Comparison of ENCODE assay signal across 1 cellular context in the genomic region with DNA sequence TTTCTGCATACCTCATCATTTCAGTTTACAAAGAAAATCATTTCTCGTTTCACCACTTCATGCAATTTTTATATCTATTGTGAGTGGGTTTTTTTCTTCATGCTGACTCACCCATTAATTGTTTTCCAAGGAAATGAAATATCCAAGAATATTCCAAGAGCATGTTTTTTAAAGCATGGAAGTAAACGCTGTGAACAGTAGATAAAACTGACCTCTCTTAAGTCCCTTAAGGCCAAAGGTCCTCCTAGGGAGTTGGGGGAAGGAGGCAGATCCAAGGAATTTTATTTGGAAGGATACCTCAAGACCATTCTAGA.
TF ChIP-seq lines count a peak whose summit lies in the region.

No MANE protein-coding gene starts in this region.

TF ChIP-seq in HepG2, 621 proteins besides CTCF, POLR2A, EP300 and RAD21:
- TF ChIP-seq ZNF337 (CRISPR knock-in tag; IDR thresholded peaks at IDR 0.05; ENCODE audit: borderline replicate concordance, low read depth) (peak; percentile 30; the same call in 1 of the 2 replicates), MAFF (IDR thresholded peaks at IDR 0.05; ENCODE audit: low read depth, low read length) (peak; percentile 65), MAFK (conservative IDR thresholded peaks at IDR 0.05 in 1 of 2, IDR thresholded peaks at IDR 0.05 in 1 of 2; ENCODE audit: low read length in 2 of 2) (peak in 1 of 2 experiments; percentile 63; a peak in 2 of 4 replicates), ZBTB40 (IDR thresholded peaks at IDR 0.05) (no peak), ZBTB40 (CRISPR knock-in tag; IDR thresholded peaks at IDR 0.05) (no peak)
- TF ChIP-seq, protein P1, sequence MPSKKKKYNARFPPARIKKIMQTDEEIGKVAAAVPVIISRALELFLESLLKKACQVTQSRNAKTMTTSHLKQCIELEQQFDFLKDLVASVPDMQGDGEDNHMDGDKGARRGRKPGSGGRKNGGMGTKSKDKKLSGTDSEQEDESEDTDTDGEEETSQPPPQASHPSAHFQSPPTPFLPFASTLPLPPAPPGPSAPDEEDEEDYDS (CRISPR knock-in tag; IDR thresholded peaks at IDR 0.05) = peak; percentile 1; the same call in 1 of the 2 replicates
